ENCODE assay signal across 10 cellular contexts in genomic region chr16:28688327-28688952, GRCh38. TPM values are rescaled to one million over a fixed set of nuclear protein-coding genes. Genes with fewer than 3 reads are reported as not detected.
DNase-seq lines count a peak whose midpoint lies in the region; ATAC-seq, FAIRE-seq and TF ChIP-seq lines count a peak whose summit lies in the region.
"Not testable (repeated sequence)": the region's sequence is repeated elsewhere in the genome, so short reads cannot be mapped to it uniquely, and the experiment has no call there.
"Had no signal": no experiment of that assay in that cellular context is flagged by ENCODE, and none has a peak within 500 bp of the region (broad histone marks: within the 10 kb centered on the region; RNA-seq: fewer than 3 reads in every experiment).

No MANE protein-coding gene starts in this region.

- peak overlapping the region; percentile 59; the same call in 2 of the 3 replicates for H3K4me2 ChIP-seq in A549

- ATAC-seq in A549 (peak; percentile 95 to 96), GM19324 (IDR thresholded peaks at IDR 0.05; ENCODE audit: low FRiP score, unreplicated experiment) (peak; percentile 78), HG03280 (IDR thresholded peaks at IDR 0.05; ENCODE audit: unreplicated experiment) (peak; percentile 74), T-helper 17 cell (peak; percentile 93), left cardiac atrium (peak; percentile 98 to 99)
- peak; percentile 96 for ATAC-seq in activated naive CD8-positive, alpha-beta T cell treated with anti-CD3 and anti-CD28 coated beads, Interleukin-2, amount 10 ng/mL, durations not matched to agents 7 days and 5 days (ENCODE audit: low read depth)
- ATAC-seq in natural killer cell treated with Interleukin-12 subunit alpha and Interleukin-12 subunit beta and Interleukin-15 and Interleukin-18, amount 100 ng/mL, for 72 hours: peak; percentile 95 to 96

- not testable (repeated sequence) for H3K9me3 ChIP-seq in A549; T-helper 17 cell (ENCODE audit: control insufficient read depth, low read length, poor library complexity, severe bottlenecking)

- 40% methylated on average over 1 of the region's 10 CpGs for WGBS in A549 (ENCODE audit: missing lambda C conversion rate)

- H3K27ac Mint-ChIP-seq in T-helper 17 cell; natural killer cell treated with Interleukin-12 subunit alpha and Interleukin-12 subunit beta and Interleukin-15 and Interleukin-18, amount 100 ng/mL, for 72 hours: not testable (repeated sequence)
- peak overlapping the region; percentile 36 for H3K27ac Mint-ChIP-seq in activated naive CD8-positive, alpha-beta T cell treated with anti-CD3 and anti-CD28 coated beads, Interleukin-2, amount 10 ng/mL, durations not matched to agents 7 days and 5 days

- peak overlapping the region; percentile 48 to 61; a peak in 1 of 6 replicates for H3K27ac ChIP-seq in A549

- not testable (repeated sequence) for TF ChIP-seq EP300 in A549 (IDR thresholded peaks at IDR 0.05)

- not testable (repeated sequence) for FAIRE-seq in A549 (lab: Jason Lieb, UNC)
- FAIRE-seq in H54 (lab: Jason Lieb, UNC): peak; percentile 67

- intact Hi-C loops in left cardiac atrium (cut with DNase I): not testable (repeated sequence)

- H3K9me3 Mint-ChIP-seq in activated naive CD8-positive, alpha-beta T cell treated with anti-CD3 and anti-CD28 coated beads, Interleukin-2, amount 10 ng/mL, durations not matched to agents 7 days and 5 days; natural killer cell treated with Interleukin-12 subunit alpha and Interleukin-12 subunit beta and Interleukin-15 and Interleukin-18, amount 100 ng/mL, for 72 hours: not testable (repeated sequence)

- H3K27me3 Mint-ChIP-seq in T-helper 17 cell; activated naive CD8-positive, alpha-beta T cell treated with anti-CD3 and anti-CD28 coated beads, Interleukin-2, amount 10 ng/mL, durations not matched to agents 7 days and 5 days; natural killer cell treated with Interleukin-12 subunit alpha and Interleukin-12 subunit beta and Interleukin-15 and Interleukin-18, amount 100 ng/mL, for 72 hours: not testable (repeated sequence)

- H3K4me1 Mint-ChIP-seq in T-helper 17 cell; activated naive CD8-positive, alpha-beta T cell treated with anti-CD3 and anti-CD28 coated beads, Interleukin-2, amount 10 ng/mL, durations not matched to agents 7 days and 5 days; natural killer cell treated with Interleukin-12 subunit alpha and Interleukin-12 subunit beta and Interleukin-15 and Interleukin-18, amount 100 ng/mL, for 72 hours (ENCODE audit: low read depth in 2 of 2): not testable (repeated sequence)

- POLR2A ChIA-PET in A549 (lab: Yijun Ruan, JAX); activated naive CD8-positive, alpha-beta T cell treated with anti-CD3 and anti-CD28 coated beads, Interleukin-2, amount 10 ng/mL, durations not matched to agents 7 days and 5 days (lab: Charles Lee): not testable (repeated sequence)

- TF ChIP-seq POLR2A in A549 (IDR thresholded peaks at IDR 0.05; ENCODE audit: low read length); H54 (IDR thresholded peaks at IDR 0.05; ENCODE audit: low read depth, low read length): not testable (repeated sequence)

- DNase-seq in A549 (ENCODE audit: low read depth in 1 of 2, low spot score in 1 of 2); H54 (ENCODE audit: insufficient read length, low spot score); T-helper 17 cell; activated naive CD8-positive, alpha-beta T cell treated with anti-CD3 and anti-CD28 coated beads, Interleukin-2, amount 10 ng/mL, durations not matched to agents 7 days and 5 days; left cardiac atrium; natural killer cell treated with Interleukin-12 subunit alpha and Interleukin-12 subunit beta and Interleukin-15 and Interleukin-18, amount 100 ng/mL, for 72 hours (ENCODE audit: low spot score): not testable (repeated sequence)

- H3K4me1 ChIP-seq in A549: not testable (repeated sequence)

- not testable (repeated sequence) for TF ChIP-seq RAD21 in A549 (conservative IDR thresholded peaks at IDR 0.05 in 1 of 2, IDR thresholded peaks at IDR 0.05 in 1 of 2)

- not testable (repeated sequence) for TF ChIP-seq CTCF in A549 (IDR thresholded peaks at IDR 0.05)

- CTCF ChIA-PET in A549 (lab: Yijun Ruan, JAX): not testable (repeated sequence)

- H3K36me3 Mint-ChIP-seq in T-helper 17 cell (ENCODE audit: low read depth); activated naive CD8-positive, alpha-beta T cell treated with anti-CD3 and anti-CD28 coated beads, Interleukin-2, amount 10 ng/mL, durations not matched to agents 7 days and 5 days; natural killer cell treated with Interleukin-12 subunit alpha and Interleukin-12 subunit beta and Interleukin-15 and Interleukin-18, amount 100 ng/mL, for 72 hours: not testable (repeated sequence)

- H3K4me3 Mint-ChIP-seq in T-helper 17 cell; natural killer cell treated with Interleukin-12 subunit alpha and Interleukin-12 subunit beta and Interleukin-15 and Interleukin-18, amount 100 ng/mL, for 72 hours: not testable (repeated sequence)
- peak overlapping the region; percentile 11 for H3K4me3 Mint-ChIP-seq in activated naive CD8-positive, alpha-beta T cell treated with anti-CD3 and anti-CD28 coated beads, Interleukin-2, amount 10 ng/mL, durations not matched to agents 7 days and 5 days

- 0 out of 3 replicates have a peak overlapping the region, but pooled peaks have one; percentile 33 for H3K4me3 ChIP-seq in A549

RNA-seq across cellular contexts. Expression of gene EIF3C, which starts 22.8 kb away (rescaled TPM):
- polyA plus RNA-seq in A549 (2011; rRNA removed) (195 and 326 TPM in 2 replicates), A549 (2017; fragmentation: RNase III; extraction: RNeasy Plus Mini Kit Qiagen cat#74134 plus additional on column Dnase treatment) (164 to 225 TPM (median 191 TPM) in 3 replicates)
- polyA plus RNA-seq in A549 (2012; cell fraction: cytosol; rRNA removed): 360 and 435 TPM in 2 replicates
- polyA plus RNA-seq in A549 (2012; cell fraction: nucleus; rRNA removed): 802 and 918 TPM in 2 replicates
- polyA minus RNA-seq in A549 (2011; rRNA and poly(A)+ RNA removed): 177 and 349 TPM in 2 replicates
- total RNA-seq in T-helper 17 cell (100 to 1,000 TPM; 257 to 259 TPM), left cardiac atrium (100 to 1,000 TPM; 398 to 532 TPM)
- total RNA-seq in activated naive CD8-positive, alpha-beta T cell treated with anti-CD3 and anti-CD28 coated beads, Interleukin-2, amount 10 ng/mL, durations not matched to agents 7 days and 5 days: 100 to 1,000 TPM; 287 to 311 TPM
- total RNA-seq in natural killer cell treated with Interleukin-12 subunit alpha and Interleukin-12 subunit beta and Interleukin-15 and Interleukin-18, amount 100 ng/mL, for 72 hours: 100 to 1,000 TPM; 475 to 520 TPM

RNA-seq across cellular contexts. Expression of gene NPIPB8, which starts 50.6 kb away (rescaled TPM):
- polyA plus RNA-seq in A549 (2011; rRNA removed) (0.87 and 0.98 TPM in 2 replicates), A549 (2017; fragmentation: RNase III; extraction: RNeasy Plus Mini Kit Qiagen cat#74134 plus additional on column Dnase treatment) (0.30 to 1.0 TPM (median 0.74 TPM) in 3 replicates)
- 0.08 TPM in 1 of 2 replicates, not detected in the other for polyA plus RNA-seq in A549 (2012; cell fraction: cytosol; rRNA removed)
- polyA plus RNA-seq in A549 (2012; cell fraction: nucleus; rRNA removed): 0.31 and 1.8 TPM in 2 replicates
- polyA minus RNA-seq in A549 (2011; rRNA and poly(A)+ RNA removed): 0.92 and 2.1 TPM in 2 replicates
- total RNA-seq in T-helper 17 cell (1 to 10 TPM in 1 of 2 donors, not detected in 1; 1.2 TPM), left cardiac atrium (under 1 TPM; 0.27 to 0.73 TPM)
- 1 to 10 TPM; 1.1 to 2.4 TPM for total RNA-seq in activated naive CD8-positive, alpha-beta T cell treated with anti-CD3 and anti-CD28 coated beads, Interleukin-2, amount 10 ng/mL, durations not matched to agents 7 days and 5 days
- total RNA-seq in natural killer cell treated with Interleukin-12 subunit alpha and Interleukin-12 subunit beta and Interleukin-15 and Interleukin-18, amount 100 ng/mL, for 72 hours: under 1 TPM in 1 of 2 donors, not detected in 1; 0.31 TPM
- total RNA-seq: SJCRH30 had no signal
- polyA plus RNA-seq: urinary bladder had no signal
